11 cellular contexts compared by ENCODE assay signal in the genomic region with DNA sequence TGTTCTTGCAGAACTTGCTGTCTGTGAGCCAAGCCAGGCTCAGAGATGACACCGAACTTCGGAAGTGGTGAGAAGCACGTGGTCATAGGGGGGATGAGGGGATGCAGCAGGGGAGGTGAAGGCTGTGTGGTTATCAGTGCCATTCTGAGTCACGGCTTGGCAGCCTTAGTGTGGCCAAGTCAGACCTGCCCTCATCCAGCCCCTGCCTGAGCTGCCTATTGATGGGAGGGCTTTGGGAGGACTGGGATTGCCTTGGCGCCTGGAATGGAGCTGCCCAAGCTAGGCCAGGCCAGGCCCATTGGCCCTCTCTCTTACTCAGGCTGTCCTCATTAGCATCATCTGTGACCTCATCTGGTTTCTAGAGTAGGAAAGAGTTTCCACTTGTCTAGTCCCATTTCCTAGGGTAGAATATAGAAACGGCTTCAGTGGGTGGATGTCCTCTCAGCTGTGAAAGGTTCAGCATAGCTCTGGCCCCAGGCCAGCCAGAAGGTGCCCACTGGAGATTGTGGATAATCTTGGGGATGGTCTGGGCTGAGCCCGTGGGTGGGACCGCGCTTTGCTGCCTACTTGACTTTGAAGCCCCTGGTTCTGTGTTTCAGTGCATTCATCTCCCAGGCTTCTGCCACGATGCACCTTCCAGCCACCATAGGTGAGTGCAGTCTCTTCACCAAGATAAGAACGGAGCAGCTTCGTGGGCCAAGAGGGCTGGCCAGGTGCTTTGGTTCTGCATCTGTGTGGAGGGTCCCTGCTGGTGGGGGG. TPM values are rescaled to one million over a fixed set of nuclear protein-coding genes. Genes with fewer than 3 reads are reported as not detected.
DNase-seq lines count a peak whose midpoint lies in the region; ATAC-seq, FAIRE-seq and TF ChIP-seq lines count a peak whose summit lies in the region.
"Had no signal": no experiment of that assay in that cellular context is flagged by ENCODE, and none has a peak within 500 bp of the region (broad histone marks: within the 10 kb centered on the region; RNA-seq: fewer than 3 reads in every experiment).

No MANE protein-coding gene starts in this region.

- no peak overlapping the region for H2AFZ ChIP-seq in Karpas-422 (ENCODE audit: low read length)

- TF ChIP-seq POLR2A in H54 (IDR thresholded peaks at IDR 0.05; ENCODE audit: low read depth, low read length), result no peak

- no peaks in the 10 kb centered on the region for H3K27me3 Mint-ChIP-seq in stimulated activated naive CD8-positive, alpha-beta T cell treated with anti-CD3 and anti-CD28 coated beads, Interleukin-15, amount 100 ng/mL, for 72 hours

- no peaks in the 10 kb centered on the region for H3K9me2 ChIP-seq in Karpas-422 (replicated peaks; ENCODE audit: insufficient read depth, low read length)

- peaks cover 2% of the 10 kb centered on the region; the same call in 1 of the 2 replicates for H3K79me2 ChIP-seq in Karpas-422 (ENCODE audit: low read length)

- no peak overlapping the region for H3K4me2 ChIP-seq in Karpas-422 (ENCODE audit: low read depth, low read length, poor library complexity, severe bottlenecking)

- CTCF ChIA-PET in RWPE1 (lab: Yijun Ruan, JAX), result interaction anchor here (0.6 kb wide), 1 partner anchor 855 kb away, joined by 6 read pairs; no protein-coding TSS in a partner anchor

- H3K9me3 Mint-ChIP-seq in stimulated activated naive CD8-positive, alpha-beta T cell treated with anti-CD3 and anti-CD28 coated beads, Interleukin-15, amount 100 ng/mL, for 72 hours, result no peaks in the 10 kb centered on the region
- H3K9me3 Mint-ChIP-seq: activated T-cell treated with anti-CD3 and anti-CD28 coated beads, Interleukin-2, amount 50 U/mL, for 4 hours had no signal

- H4K20me1 ChIP-seq in Karpas-422 (ENCODE audit: insufficient read depth, low read depth, low read length), result no peaks in the 10 kb centered on the region

- peak overlapping the region in 1 of 2 donors; percentile 13 for H3K4me3 Mint-ChIP-seq in stimulated activated naive CD8-positive, alpha-beta T cell treated with anti-CD3 and anti-CD28 coated beads, Interleukin-15, amount 100 ng/mL, for 72 hours
- H3K4me3 Mint-ChIP-seq: activated T-cell treated with anti-CD3 and anti-CD28 coated beads, Interleukin-2, amount 50 U/mL, for 4 hours had no signal

- no peaks in the 10 kb centered on the region for H3K4me1 ChIP-seq in Karpas-422 (ENCODE audit: low read length)

- peak; percentile 65 for ATAC-seq in stimulated activated naive CD8-positive, alpha-beta T cell treated with anti-CD3 and anti-CD28 coated beads, Interleukin-15, amount 100 ng/mL, for 72 hours

- H3K9ac ChIP-seq in Karpas-422 (ENCODE audit: low read length), result no peak overlapping the region

- H3K36me3 ChIP-seq in Karpas-422 (ENCODE audit: insufficient read depth, low read length), result peaks cover 8% of the 10 kb centered on the region

- no peaks in the 10 kb centered on the region for H3K27me3 ChIP-seq in Karpas-422 (ENCODE audit: low read length)

- H3K27ac ChIP-seq in RWPE1, result peak overlapping the region; percentile 75
- no peak overlapping the region for H3K27ac ChIP-seq in Karpas-422 (ENCODE audit: low read length)
- H3K27ac ChIP-seq: 22Rv1 had no signal

- TF ChIP-seq CTCF in RWPE1 (conservative IDR thresholded peaks at IDR 0.05; ENCODE audit: low read depth) (no peak), fibroblast of the aortic adventitia (IDR thresholded peaks at IDR 0.05; ENCODE audit: insufficient read depth, low read length) (no peak)

- H3K4me3 ChIP-seq in fibroblast of the aortic adventitia (ENCODE audit: low read depth, low read length) (no peak overlapping the region), Karpas-422 (ENCODE audit: low read length) (no peak overlapping the region)

- peak; percentile 9 for DNase-seq in DMS53 (lab: John Stamatoyannopoulos, UW)
- no peak for DNase-seq in DMS53 treated with DMSO at 0.1 percent for 48 hours (lab: John Stamatoyannopoulos, UW; ENCODE audit: unreplicated experiment)
- DNase-seq in RWPE1 (ENCODE audit: low spot score), result no peak
- peak; percentile 70 for DNase-seq in fibroblast of the aortic adventitia (ENCODE audit: low read depth)
- DNase-seq in stimulated activated naive CD8-positive, alpha-beta T cell treated with anti-CD3 and anti-CD28 coated beads, Interleukin-15, amount 100 ng/mL, for 72 hours, result peak in 1 of 2 donors; percentile 29
- no peak for DNase-seq in stimulated activated naive CD4-positive, alpha-beta T cell (lab: John Stamatoyannopoulos, UW)
- DNase-seq in H54 (ENCODE audit: insufficient read length, low spot score), result no peak
- DNase-seq in Karpas-422, result no peak
- DNase-seq: activated T-cell treated with anti-CD3 and anti-CD28 coated beads, Interleukin-2, amount 50 U/mL, for 4 hours; SHP77 treated with DMSO at 0.1 percent for 48 hours had no signal

- peaks cover 33% of the 10 kb centered on the region for H3K4me1 Mint-ChIP-seq in stimulated activated naive CD8-positive, alpha-beta T cell treated with anti-CD3 and anti-CD28 coated beads, Interleukin-15, amount 100 ng/mL, for 72 hours

- POLR2A ChIA-PET in RWPE1 (lab: Yijun Ruan, JAX; ENCODE audit: low non-redundant PET), result no interaction called here

- H3K9me3 ChIP-seq in Karpas-422 (ENCODE audit: low read length), result no peaks in the 10 kb centered on the region

- no peak for FAIRE-seq in H54 (lab: Jason Lieb, UNC)

- H3K27ac Mint-ChIP-seq in stimulated activated naive CD8-positive, alpha-beta T cell treated with anti-CD3 and anti-CD28 coated beads, Interleukin-15, amount 100 ng/mL, for 72 hours, result peak overlapping the region in 1 of 2 donors; percentile 13

RNA-seq across cellular contexts. Expression of a gene that starts 7.2 kb away (rescaled TPM):
- 28.9 and 38.1 TPM in 2 replicates for total RNA-seq in fibroblast of the aortic adventitia (ENCODE audit: low replicate concordance)
- 38.8 and 57.0 TPM in 2 replicates for total RNA-seq in Karpas-422 (2014; rRNA removed; shearing (Covaris generic); ENCODE audit: low replicate concordance)

Comparison
In these comparisons a context has a peak if more than half of its experiments do, and no peak if none do; other contexts are left out.
1. DNase-seq: peak in DMS53 (single experiment) and fibroblast of the aortic adventitia (single experiment); none in DMS53 treated with DMSO at 0.1 percent for 48 hours (single experiment), RWPE1 (single experiment), stimulated activated naive CD4-positive, alpha-beta T cell (0 of 6), H54 (single experiment) and Karpas-422 (single experiment).